In genomic region chr6:54029187-54029586, GRCh38 we compare ENCODE assay signal across 9 cellular contexts.
"Had no signal": no experiment of that assay in that cellular context is flagged by ENCODE, and none has a peak within 500 bp of the region (broad histone marks: within the 10 kb centered on the region; RNA-seq: fewer than 3 reads in every experiment).

No MANE protein-coding gene starts in this region.

- H3K4me3 Mint-ChIP-seq: HFFc6, IgD-negative memory B cell had no signal

- DNase-seq: GM23248, GOT3, H7, HFFc6 had no signal

- H3K4me1 ChIP-seq: HAP-1 had no signal

- H3K27ac Mint-ChIP-seq: HFFc6, IgD-negative memory B cell had no signal

- H3K4me1 Mint-ChIP-seq: IgD-negative memory B cell had no signal

- H3K9me3 Mint-ChIP-seq: HFFc6, IgD-negative memory B cell had no signal

- H3K4me3 ChIP-seq: GM23248, HAP-1 had no signal

- H3K27me3 Mint-ChIP-seq: IgD-negative memory B cell had no signal

- H3K27ac ChIP-seq: GM23248, HL-60 had no signal

- ATAC-seq: HCT116, HepG2 had no signal

- H3K36me3 ChIP-seq: HAP-1 had no signal

- H3K9me3 ChIP-seq: HAP-1 had no signal
